ENCODE assay signal across 1 cellular context in the genomic region with DNA sequence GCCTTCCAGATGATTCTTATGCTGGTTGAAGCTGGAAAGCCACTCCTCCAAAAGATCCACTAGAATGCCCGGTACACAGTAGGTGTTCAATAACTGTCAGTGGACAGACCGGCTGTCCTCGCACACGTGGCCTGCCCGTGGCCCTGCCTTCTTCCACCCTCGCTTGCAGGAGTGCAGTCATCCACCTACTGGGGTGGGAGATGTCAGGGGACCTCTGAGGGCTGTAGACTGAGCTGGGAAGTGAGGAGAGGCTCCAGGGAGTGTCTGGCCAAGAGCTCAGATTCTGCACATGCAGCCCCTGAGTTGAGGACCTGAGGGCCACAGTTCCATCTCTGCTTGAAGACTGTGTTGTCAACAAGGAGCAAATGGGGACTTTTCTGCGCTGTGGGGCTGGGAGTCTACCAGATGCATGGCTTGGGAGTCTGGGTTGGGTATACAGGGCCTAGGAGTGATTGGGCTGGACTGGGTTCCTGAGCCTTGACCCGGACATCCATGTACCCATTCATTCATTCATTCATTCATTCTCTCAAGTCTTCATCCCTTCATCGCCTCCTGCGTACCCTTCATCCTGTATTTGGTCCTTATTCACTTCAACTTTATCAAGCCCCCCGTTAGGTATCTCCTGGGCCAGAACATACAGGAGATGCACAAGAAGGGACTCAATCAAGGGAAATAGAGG.
TF ChIP-seq lines count a peak whose summit lies in the region.

No MANE protein-coding gene starts in this region.

TF ChIP-seq in A549, 52 proteins besides CTCF, POLR2A, EP300 and RAD21 (continued from another document):
- TF ChIP-seq REST (IDR thresholded peaks at IDR 0.05) (no peak), SREBF2 (IDR thresholded peaks at IDR 0.05) (no peak), POLR2AphosphoS2 (conservative IDR thresholded peaks at IDR 0.05; ENCODE audit: low read length) (no peak)
- TF ChIP-seq, protein P1, sequence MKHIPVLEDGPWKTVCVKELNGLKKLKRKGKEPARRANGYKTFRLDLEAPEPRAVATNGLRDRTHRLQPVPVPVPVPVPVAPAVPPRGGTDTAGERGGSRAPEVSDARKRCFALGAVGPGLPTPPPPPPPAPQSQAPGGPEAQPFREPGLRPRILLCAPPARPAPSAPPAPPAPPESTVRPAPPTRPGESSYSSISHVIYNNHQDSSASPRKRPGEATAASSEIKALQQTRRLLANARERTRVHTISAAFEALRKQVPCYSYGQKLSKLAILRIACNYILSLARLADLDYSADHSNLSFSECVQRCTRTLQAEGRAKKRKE (CRISPR knock-in tag; IDR thresholded peaks at IDR 0.05; ENCODE audit: low read depth) = no peak
